1 cellular context compared by ENCODE assay signal in genomic region chr7:41874206-41874770, GRCh38.
TF ChIP-seq lines count a peak whose summit lies in the region.

No MANE protein-coding gene starts in this region.

TF ChIP-seq in GM12878, 131 proteins besides CTCF, POLR2A, EP300 and RAD21:
- no peak for TF ChIP-seq YY1 (IDR thresholded peaks at IDR 0.05; ENCODE audit: low read depth, low read length)
- no peak for TF ChIP-seq EED (IDR thresholded peaks at IDR 0.05; ENCODE audit: low read depth)
- TF ChIP-seq, protein P1, sequence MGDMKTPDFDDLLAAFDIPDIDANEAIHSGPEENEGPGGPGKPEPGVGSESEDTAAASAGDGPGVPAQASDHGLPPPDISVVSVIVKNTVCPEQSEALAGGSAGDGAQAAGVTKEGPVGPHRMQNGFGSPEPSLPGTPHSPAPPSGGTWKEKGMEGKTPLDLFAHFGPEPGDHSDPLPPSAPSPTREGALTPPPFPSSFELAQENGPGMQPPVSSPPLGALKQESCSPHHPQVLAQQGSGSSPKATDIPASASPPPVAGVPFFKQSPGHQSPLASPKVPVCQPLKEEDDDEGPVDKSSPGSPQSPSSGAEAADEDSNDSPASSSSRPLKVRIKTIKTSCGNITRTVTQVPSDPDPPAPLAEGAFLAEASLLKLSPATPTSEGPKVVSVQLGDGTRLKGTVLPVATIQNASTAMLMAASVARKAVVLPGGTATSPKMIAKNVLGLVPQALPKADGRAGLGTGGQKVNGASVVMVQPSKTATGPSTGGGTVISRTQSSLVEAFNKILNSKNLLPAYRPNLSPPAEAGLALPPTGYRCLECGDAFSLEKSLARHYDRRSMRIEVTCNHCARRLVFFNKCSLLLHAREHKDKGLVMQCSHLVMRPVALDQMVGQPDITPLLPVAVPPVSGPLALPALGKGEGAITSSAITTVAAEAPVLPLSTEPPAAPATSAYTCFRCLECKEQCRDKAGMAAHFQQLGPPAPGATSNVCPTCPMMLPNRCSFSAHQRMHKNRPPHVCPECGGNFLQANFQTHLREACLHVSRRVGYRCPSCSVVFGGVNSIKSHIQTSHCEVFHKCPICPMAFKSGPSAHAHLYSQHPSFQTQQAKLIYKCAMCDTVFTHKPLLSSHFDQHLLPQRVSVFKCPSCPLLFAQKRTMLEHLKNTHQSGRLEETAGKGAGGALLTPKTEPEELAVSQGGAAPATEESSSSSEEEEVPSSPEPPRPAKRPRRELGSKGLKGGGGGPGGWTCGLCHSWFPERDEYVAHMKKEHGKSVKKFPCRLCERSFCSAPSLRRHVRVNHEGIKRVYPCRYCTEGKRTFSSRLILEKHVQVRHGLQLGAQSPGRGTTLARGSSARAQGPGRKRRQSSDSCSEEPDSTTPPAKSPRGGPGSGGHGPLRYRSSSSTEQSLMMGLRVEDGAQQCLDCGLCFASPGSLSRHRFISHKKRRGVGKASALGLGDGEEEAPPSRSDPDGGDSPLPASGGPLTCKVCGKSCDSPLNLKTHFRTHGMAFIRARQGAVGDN (IDR thresholded peaks at IDR 0.05): no peak
- TF ChIP-seq, protein P2, sequence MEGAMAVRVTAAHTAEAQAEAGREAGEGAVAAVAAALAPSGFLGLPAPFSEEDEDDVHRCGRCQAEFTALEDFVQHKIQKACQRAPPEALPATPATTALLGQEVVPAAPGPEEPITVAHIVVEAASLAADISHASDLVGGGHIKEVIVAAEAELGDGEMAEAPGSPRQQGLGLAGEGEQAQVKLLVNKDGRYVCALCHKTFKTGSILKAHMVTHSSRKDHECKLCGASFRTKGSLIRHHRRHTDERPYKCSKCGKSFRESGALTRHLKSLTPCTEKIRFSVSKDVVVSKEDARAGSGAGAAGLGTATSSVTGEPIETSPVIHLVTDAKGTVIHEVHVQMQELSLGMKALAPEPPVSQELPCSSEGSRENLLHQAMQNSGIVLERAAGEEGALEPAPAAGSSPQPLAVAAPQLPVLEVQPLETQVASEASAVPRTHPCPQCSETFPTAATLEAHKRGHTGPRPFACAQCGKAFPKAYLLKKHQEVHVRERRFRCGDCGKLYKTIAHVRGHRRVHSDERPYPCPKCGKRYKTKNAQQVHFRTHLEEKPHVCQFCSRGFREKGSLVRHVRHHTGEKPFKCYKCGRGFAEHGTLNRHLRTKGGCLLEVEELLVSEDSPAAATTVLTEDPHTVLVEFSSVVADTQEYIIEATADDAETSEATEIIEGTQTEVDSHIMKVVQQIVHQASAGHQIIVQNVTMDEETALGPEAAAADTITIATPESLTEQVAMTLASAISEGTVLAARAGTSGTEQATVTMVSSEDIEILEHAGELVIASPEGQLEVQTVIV (IDR thresholded peaks at IDR 0.05; ENCODE audit: borderline replicate concordance, partially characterized antibody): no peak
- no peak for TF ChIP-seq NFYA (IDR thresholded peaks at IDR 0.05; ENCODE audit: borderline replicate concordance, low read depth, low read length)
- no peak for TF ChIP-seq CBX3 (IDR thresholded peaks at IDR 0.05; ENCODE audit: borderline replicate concordance, low read depth)
- no peak for TF ChIP-seq POU2F2 (IDR thresholded peaks at IDR 0.05; ENCODE audit: borderline replicate concordance, low read depth, low read length)
